In the genomic region with DNA sequence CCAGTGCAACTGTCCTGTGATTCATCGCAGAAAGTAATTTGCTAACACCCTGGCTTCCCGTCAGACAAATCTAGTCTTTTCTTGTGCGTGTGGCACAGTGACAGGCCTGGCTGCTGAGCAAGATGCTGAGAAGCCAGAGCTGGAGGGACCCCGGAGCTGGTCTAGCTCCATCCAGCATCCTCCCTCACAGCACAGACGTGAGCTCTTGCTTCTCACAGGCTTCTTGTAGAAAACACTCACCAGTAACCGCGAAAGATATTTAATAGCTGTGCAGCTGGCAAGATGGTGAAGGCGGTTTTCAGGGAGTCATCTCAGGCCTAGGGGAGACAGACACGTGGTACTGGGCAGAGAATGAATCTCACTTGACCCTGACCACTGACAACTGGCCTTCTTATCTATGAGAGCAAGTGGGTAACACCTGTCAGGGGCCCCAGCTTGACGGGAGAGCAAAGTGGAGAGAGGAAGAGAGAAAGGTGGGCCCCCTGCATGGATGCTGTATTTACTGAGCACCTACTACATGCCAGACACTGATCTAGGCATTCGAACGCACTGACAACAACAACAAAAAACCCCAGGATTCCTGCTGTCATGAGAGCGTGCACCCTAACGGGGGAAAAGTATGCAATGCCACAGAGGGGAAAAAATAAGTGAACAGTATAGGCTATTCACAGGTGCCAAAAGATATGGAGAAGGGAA, we compare ENCODE assay signal across 11 cellular contexts.
A peak's percentile ranks its signal among the peaks of the same experiment; 100 is the strongest.
DNase-seq lines count a peak whose midpoint lies in the region; ATAC-seq lines count a peak whose summit lies in the region.
"Had no signal": no experiment of that assay in that cellular context is flagged by ENCODE, and none has a peak within 500 bp of the region (broad histone marks: within the 10 kb centered on the region; RNA-seq: fewer than 3 reads in every experiment).

No MANE protein-coding gene starts in this region.

- H3K9ac ChIP-seq in mucosa of rectum (ENCODE audit: low read depth in 1 of 2, low read length in 2 of 2): peak overlapping the region; percentile 24 to 36

- no peaks in the 10 kb centered on the region for H3K9me3 Mint-ChIP-seq in CD4-positive, CD25-positive, alpha-beta regulatory T cell
- H3K9me3 Mint-ChIP-seq in IgD-negative memory B cell: no peaks in the 10 kb centered on the region
- no peaks in the 10 kb centered on the region for H3K9me3 Mint-ChIP-seq in activated naive CD8-positive, alpha-beta T cell (ENCODE audit: low read depth)

- peak overlapping the region; percentile 94 for H3K27ac ChIP-seq in CD4-positive, CD25-positive, alpha-beta regulatory T cell (ENCODE audit: insufficient read depth, low read length, poor library complexity, severe bottlenecking)
- peak overlapping the region in 1 of 2 donors; percentile 38 for H3K27ac ChIP-seq in mucosa of rectum (ENCODE audit: low read depth in 2 of 2, low read length in 2 of 2)

- H3K27ac Mint-ChIP-seq in CD4-positive, CD25-positive, alpha-beta regulatory T cell: peak overlapping the region; percentile 91 to 99 (median 94)
- H3K27ac Mint-ChIP-seq in IgD-negative memory B cell: peak overlapping the region; percentile 58 to 80 (median 63)
- H3K27ac Mint-ChIP-seq in activated naive CD8-positive, alpha-beta T cell: peak overlapping the region; percentile 88

- H3K27me3 ChIP-seq in CD4-positive, CD25-positive, alpha-beta regulatory T cell (ENCODE audit: control insufficient read depth, insufficient read depth, low read length): no peaks in the 10 kb centered on the region
- H3K27me3 ChIP-seq in mucosa of rectum (ENCODE audit: control insufficient read depth in 2 of 2, insufficient read depth in 2 of 2, low read length in 2 of 2): no peaks in the 10 kb centered on the region

- H3K4me1 Mint-ChIP-seq in CD4-positive, CD25-positive, alpha-beta regulatory T cell: peaks cover 16 to 92% (median 67%) of the 10 kb centered on the region in 4 donors
- H3K4me1 Mint-ChIP-seq in IgD-negative memory B cell: peaks cover 51 to 72% (median 69%) of the 10 kb centered on the region in 3 donors
- peaks cover 94% of the 10 kb centered on the region for H3K4me1 Mint-ChIP-seq in activated naive CD8-positive, alpha-beta T cell (ENCODE audit: low read depth)

- no peak for ATAC-seq in CD4-positive, CD25-positive, alpha-beta regulatory T cell (ENCODE audit: low read depth in 2 of 2)
- no peak for ATAC-seq in GM19023 (IDR thresholded peaks at IDR 0.05; ENCODE audit: unreplicated experiment)
- no peak for ATAC-seq in GM18873 (IDR thresholded peaks at IDR 0.05; ENCODE audit: low FRiP score, unreplicated experiment)
- no peak for ATAC-seq in GM18517 (IDR thresholded peaks at IDR 0.05; ENCODE audit: unreplicated experiment)
- no peak for ATAC-seq in HG02870 (IDR thresholded peaks at IDR 0.05; ENCODE audit: unreplicated experiment)

- peaks cover 41% of the 10 kb centered on the region for H3K36me3 Mint-ChIP-seq in CD4-positive, CD25-positive, alpha-beta regulatory T cell
- peaks cover 10% of the 10 kb centered on the region for H3K36me3 Mint-ChIP-seq in IgD-negative memory B cell
- H3K36me3 Mint-ChIP-seq in activated naive CD8-positive, alpha-beta T cell: peaks cover 2% of the 10 kb centered on the region

- peaks cover 42% of the 10 kb centered on the region for H3K36me3 ChIP-seq in CD4-positive, CD25-positive, alpha-beta regulatory T cell (ENCODE audit: control insufficient read depth, insufficient read depth, low read length)
- peaks cover 0 to 7% of the 10 kb centered on the region in 2 donors for H3K36me3 ChIP-seq in mucosa of rectum (ENCODE audit: control insufficient read depth in 2 of 2, insufficient read depth in 2 of 2, low read length in 2 of 2)

- H3K27me3 Mint-ChIP-seq in CD4-positive, CD25-positive, alpha-beta regulatory T cell: no peaks in the 10 kb centered on the region
- H3K27me3 Mint-ChIP-seq in IgD-negative memory B cell: peaks cover 4% of the 10 kb centered on the region
- no peaks in the 10 kb centered on the region for H3K27me3 Mint-ChIP-seq in activated naive CD8-positive, alpha-beta T cell

- no peak for DNase-seq in CD4-positive, CD25-positive, alpha-beta regulatory T cell
- DNase-seq: activated effector memory CD4-positive, alpha-beta T cell treated with Interleukin-2 at 50 U/mL for 16 hours; NCI-H226; stimulated activated CD4-positive, alpha-beta T cell treated with anti-CD3 and anti-CD28 coated beads, Interleukin-4, amount 100 ng/mL, for 24 hours had no signal

- peak overlapping the region; percentile 76 to 91 (median 82) for H3K4me3 Mint-ChIP-seq in CD4-positive, CD25-positive, alpha-beta regulatory T cell
- peak overlapping the region in 3 of 4 donors; percentile 48 to 92 (median 79) for H3K4me3 Mint-ChIP-seq in IgD-negative memory B cell
- peak overlapping the region; percentile 76 for H3K4me3 Mint-ChIP-seq in activated naive CD8-positive, alpha-beta T cell

- H3K9me3 ChIP-seq in CD4-positive, CD25-positive, alpha-beta regulatory T cell (ENCODE audit: control insufficient read depth in 2 of 2, low read length in 2 of 2): no peaks in the 10 kb centered on the region
- no peaks in the 10 kb centered on the region for H3K9me3 ChIP-seq in mucosa of rectum (ENCODE audit: control insufficient read depth in 2 of 2, low read length in 2 of 2)

- H3K4me3 ChIP-seq in CD4-positive, CD25-positive, alpha-beta regulatory T cell (ENCODE audit: low read depth, low read length): no peak overlapping the region
- H3K4me3 ChIP-seq in mucosa of rectum (ENCODE audit: low read length in 2 of 2): no peak overlapping the region

- peaks cover 89% of the 10 kb centered on the region for H3K4me1 ChIP-seq in CD4-positive, CD25-positive, alpha-beta regulatory T cell (ENCODE audit: control insufficient read depth, insufficient read depth, low read length, poor library complexity, severe bottlenecking)
- H3K4me1 ChIP-seq in mucosa of rectum (ENCODE audit: control insufficient read depth in 2 of 2, insufficient read depth in 2 of 2, low read length in 2 of 2): peaks cover 30 to 43% of the 10 kb centered on the region in 2 donors
